15 cellular contexts compared by ENCODE assay signal in genomic region chr2:86309966-86310365, GRCh38.
"Had no signal": no experiment of that assay in that cellular context is flagged by ENCODE, and none has a peak within 500 bp of the region (broad histone marks: within the 10 kb centered on the region; RNA-seq: fewer than 3 reads in every experiment).

No MANE protein-coding gene starts in this region.

- H3K9me3 ChIP-seq: ascending aorta, lower lobe of right lung, suprapubic skin, transverse colon, uterus had no signal

- DNase-seq: activated CD4-positive, CD25-positive, alpha-beta regulatory T cell treated with anti-CD3 and anti-CD28 coated beads, Interleukin-2, amount 50 U/mL, for 72 hours; activated CD8-positive, alpha-beta memory T cell treated with anti-CD3 and anti-CD28 coated beads for 24 hours; activated gamma-delta T cell; effector memory CD4-positive, alpha-beta T cell; foreskin fibroblast; glutamatergic neuron; hippocampal formation; lower lobe of right lung; stimulated activated CD4-positive, alpha-beta T cell treated with anti-CD3 and anti-CD28 coated beads, Interleukin-2, amount 100 ng/mL, for 24 hours; T-cell; transverse colon; uterus had no signal

- H3K27me3 ChIP-seq: ascending aorta, suprapubic skin, transverse colon, uterus had no signal

- H3K4me3 ChIP-seq: ascending aorta, lower lobe of right lung, suprapubic skin, transverse colon, uterus had no signal

- H3K27ac ChIP-seq: ascending aorta, lower lobe of right lung, suprapubic skin, uterus had no signal

- H3K36me3 ChIP-seq: ascending aorta, lower lobe of right lung, suprapubic skin, transverse colon, uterus had no signal

- H3K4me1 ChIP-seq: ascending aorta, suprapubic skin, uterus had no signal

- ATAC-seq: left colon, lower lobe of right lung, T-cell had no signal
